ENCODE assay signal across 1 cellular context in the genomic region with DNA sequence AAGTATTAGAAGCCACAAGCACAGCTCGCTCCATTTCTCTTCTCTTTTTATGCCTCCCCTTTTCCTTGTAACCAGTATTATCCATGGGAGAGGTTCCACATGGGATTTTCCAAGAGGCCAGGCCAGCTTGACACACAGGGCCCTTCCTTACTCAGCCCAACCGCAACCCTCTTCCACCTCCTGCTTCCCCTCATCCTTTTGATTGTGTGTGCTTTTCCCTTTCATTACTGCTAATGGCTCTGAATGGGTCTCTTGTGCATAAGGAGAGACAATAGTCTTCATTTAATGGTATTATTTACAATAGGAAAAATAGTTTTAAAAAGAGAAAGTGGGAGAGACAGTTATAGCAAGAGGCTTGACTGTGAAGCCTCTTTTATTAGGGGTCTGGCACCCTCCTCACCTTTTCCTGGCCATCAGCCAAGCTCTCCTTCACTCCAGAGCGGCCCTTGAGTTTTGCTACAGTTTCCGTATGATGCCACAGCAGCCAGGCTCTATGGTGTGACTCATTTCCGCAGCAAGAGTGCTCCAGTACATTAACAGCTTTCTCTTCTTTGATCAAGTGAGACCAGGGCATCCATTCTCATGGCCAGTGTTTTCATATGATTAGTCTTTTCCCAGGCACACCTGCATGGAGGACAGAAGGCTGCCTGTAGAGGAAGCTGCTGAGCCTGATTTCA.
TF ChIP-seq lines count a peak whose summit lies in the region.

No MANE protein-coding gene starts in this region.

TF ChIP-seq in GM23338, 12 proteins besides CTCF, POLR2A, EP300 and RAD21 (continued from another document):
- TF ChIP-seq, protein P1, sequence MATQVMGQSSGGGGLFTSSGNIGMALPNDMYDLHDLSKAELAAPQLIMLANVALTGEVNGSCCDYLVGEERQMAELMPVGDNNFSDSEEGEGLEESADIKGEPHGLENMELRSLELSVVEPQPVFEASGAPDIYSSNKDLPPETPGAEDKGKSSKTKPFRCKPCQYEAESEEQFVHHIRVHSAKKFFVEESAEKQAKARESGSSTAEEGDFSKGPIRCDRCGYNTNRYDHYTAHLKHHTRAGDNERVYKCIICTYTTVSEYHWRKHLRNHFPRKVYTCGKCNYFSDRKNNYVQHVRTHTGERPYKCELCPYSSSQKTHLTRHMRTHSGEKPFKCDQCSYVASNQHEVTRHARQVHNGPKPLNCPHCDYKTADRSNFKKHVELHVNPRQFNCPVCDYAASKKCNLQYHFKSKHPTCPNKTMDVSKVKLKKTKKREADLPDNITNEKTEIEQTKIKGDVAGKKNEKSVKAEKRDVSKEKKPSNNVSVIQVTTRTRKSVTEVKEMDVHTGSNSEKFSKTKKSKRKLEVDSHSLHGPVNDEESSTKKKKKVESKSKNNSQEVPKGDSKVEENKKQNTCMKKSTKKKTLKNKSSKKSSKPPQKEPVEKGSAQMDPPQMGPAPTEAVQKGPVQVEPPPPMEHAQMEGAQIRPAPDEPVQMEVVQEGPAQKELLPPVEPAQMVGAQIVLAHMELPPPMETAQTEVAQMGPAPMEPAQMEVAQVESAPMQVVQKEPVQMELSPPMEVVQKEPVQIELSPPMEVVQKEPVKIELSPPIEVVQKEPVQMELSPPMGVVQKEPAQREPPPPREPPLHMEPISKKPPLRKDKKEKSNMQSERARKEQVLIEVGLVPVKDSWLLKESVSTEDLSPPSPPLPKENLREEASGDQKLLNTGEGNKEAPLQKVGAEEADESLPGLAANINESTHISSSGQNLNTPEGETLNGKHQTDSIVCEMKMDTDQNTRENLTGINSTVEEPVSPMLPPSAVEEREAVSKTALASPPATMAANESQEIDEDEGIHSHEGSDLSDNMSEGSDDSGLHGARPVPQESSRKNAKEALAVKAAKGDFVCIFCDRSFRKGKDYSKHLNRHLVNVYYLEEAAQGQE (IDR thresholded peaks at IDR 0.05; ENCODE audit: unreplicated experiment) = no peak
- no peak for TF ChIP-seq ZNF114 (CRISPR knock-in tag; IDR thresholded peaks at IDR 0.05)
- no peak for TF ChIP-seq EZH2phosphoT487 (IDR thresholded peaks at IDR 0.05; ENCODE audit: unreplicated experiment)
- no peak for TF ChIP-seq JUNB (IDR thresholded peaks at IDR 0.05; ENCODE audit: unreplicated experiment)
- TF ChIP-seq ZNF331 (CRISPR knock-in tag; IDR thresholded peaks at IDR 0.05; ENCODE audit: low read depth) = no peak
- TF ChIP-seq CREB1 (CRISPR knock-in tag; IDR thresholded peaks at IDR 0.05; ENCODE audit: low read depth) = no peak
